In the genomic region with DNA sequence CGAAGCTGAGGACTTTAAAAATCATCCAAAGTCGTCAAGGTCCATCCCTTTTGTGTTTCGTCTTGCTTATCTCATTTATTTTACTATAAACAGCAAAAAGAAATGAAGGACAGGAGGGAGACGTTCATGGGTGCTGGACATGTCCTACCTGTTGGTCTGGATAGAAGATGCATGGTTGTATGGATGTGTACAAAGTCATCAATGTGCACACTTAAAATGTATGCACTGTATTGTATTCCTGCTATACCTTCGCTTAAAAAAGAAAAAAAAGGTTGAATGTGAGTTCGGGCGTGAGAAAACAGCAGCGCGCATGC, we compare ENCODE assay signal across 8 cellular contexts. TPM values are rescaled to one million over a fixed set of nuclear protein-coding genes. Genes with fewer than 3 reads are reported as not detected.
A peak's percentile ranks its signal among the peaks of the same experiment; 100 is the strongest.
DNase-seq lines count a peak whose midpoint lies in the region; ATAC-seq and TF ChIP-seq lines count a peak whose summit lies in the region.

No MANE protein-coding gene starts in this region.

- TF ChIP-seq CTCF in cardiac muscle cell (IDR thresholded peaks at IDR 0.05; ENCODE audit: low read depth, low read length), result no peak
- no peak for TF ChIP-seq CTCF in astrocyte of the spinal cord (IDR thresholded peaks at IDR 0.05; ENCODE audit: low read depth, low read length)
- TF ChIP-seq CTCF in lower lobe of right lung (IDR thresholded peaks at IDR 0.05), result no peak
- TF ChIP-seq CTCF in upper lobe of left lung (IDR thresholded peaks at IDR 0.05), result no peak
- TF ChIP-seq CTCF in foreskin keratinocyte (conservative IDR thresholded peaks at IDR 0.05), result no peak

- WGBS in upper lobe of left lung, 2 donors, result 9 to 13% methylated on average over 9 of the region's 9 CpGs

- TF ChIP-seq EP300 in upper lobe of left lung (IDR thresholded peaks at IDR 0.05), result no peak

- in situ Hi-C loops in astrocyte of the spinal cord (cut with HindIII; ENCODE audit: low sequenced_read_pairs), result no loop called here

- H3K27me3 ChIP-seq in cardiac muscle cell (peaks cover 4% of the 10 kb centered on the region), lower lobe of right lung (ENCODE audit: low read depth) (no peaks in the 10 kb centered on the region), upper lobe of left lung (no peaks in the 10 kb centered on the region), foreskin keratinocyte (no peaks in the 10 kb centered on the region)

- no peaks in the 10 kb centered on the region for H3K9me3 ChIP-seq in cardiac muscle cell (ENCODE audit: low read depth)
- no peaks in the 10 kb centered on the region for H3K9me3 ChIP-seq in lower lobe of right lung
- H3K9me3 ChIP-seq in upper lobe of left lung, result no peaks in the 10 kb centered on the region

- no peak for TF ChIP-seq POLR2A in upper lobe of left lung (IDR thresholded peaks at IDR 0.05)

- DNase-seq in cardiac muscle cell (ENCODE audit: low read depth in 1 of 2, low spot score in 1 of 2), result no peak
- DNase-seq in Right ventricle myocardium superior, result no peak
- DNase-seq in astrocyte of the spinal cord (ENCODE audit: low read depth, low spot score), result no peak
- no peak for DNase-seq in lower lobe of right lung
- DNase-seq in upper lobe of left lung, result no peak
- DNase-seq in foreskin keratinocyte, result no peak
- DNase-seq in COLO829 (ENCODE audit: low spot score), result no peak

- intact Hi-C loops in Right ventricle myocardium superior (cut with DNase I), result loop anchor here (10.0 kb wide), 1 partner anchor 329 kb away; the partner anchor contains the start of gene TADA2B
- intact Hi-C loops in lower lobe of right lung (cut with DNase I), result loop anchor here (10.0 kb wide), 1 partner anchor 159 kb away; no protein-coding TSS in a partner anchor

- ATAC-seq in Right ventricle myocardium superior (ENCODE audit: poor library complexity) (no peak), lower lobe of right lung (no peak), upper lobe of left lung (ENCODE audit: low FRiP score in 2 of 2) (no peak), foreskin keratinocyte (no peak), HG02870 (IDR thresholded peaks at IDR 0.05; ENCODE audit: unreplicated experiment) (no peak)

- no peaks in the 10 kb centered on the region for H3K36me3 ChIP-seq in cardiac muscle cell
- no peaks in the 10 kb centered on the region for H3K36me3 ChIP-seq in lower lobe of right lung
- H3K36me3 ChIP-seq in upper lobe of left lung, result no peaks in the 10 kb centered on the region

- H3K27ac ChIP-seq in cardiac muscle cell (peak overlapping the region; percentile 72), lower lobe of right lung (peak overlapping the region; percentile 95), upper lobe of left lung (peak overlapping the region; percentile 87 to 97 (median 90)), foreskin keratinocyte (no peak overlapping the region)

- H3K4me3 ChIP-seq in cardiac muscle cell (peak overlapping the region; percentile 57), astrocyte of the spinal cord (ENCODE audit: low read depth, low read length) (peak overlapping the region; percentile 80), lower lobe of right lung (peak overlapping the region; percentile 73), upper lobe of left lung (peak overlapping the region; percentile 68 to 99 (median 82))

- H3K4me1 ChIP-seq in cardiac muscle cell (ENCODE audit: low read depth) (no peaks in the 10 kb centered on the region), lower lobe of right lung (peaks cover 19% of the 10 kb centered on the region), upper lobe of left lung (peaks cover 24 to 36% (median 25%) of the 10 kb centered on the region in 4 donors), foreskin keratinocyte (no peaks in the 10 kb centered on the region)

RNA-seq across cellular contexts. Expression of gene BLOC1S4, which starts 0.3 kb away (rescaled TPM):
- total RNA-seq in cardiac muscle cell (48.9 and 52.1 TPM in 2 replicates), Right ventricle myocardium superior (6.0 TPM), lower lobe of right lung (9.0 TPM), upper lobe of left lung (10 to 100 TPM; 11.5 to 26.8 (median 15.3) TPM), foreskin keratinocyte (7.8 and 8.5 TPM in 2 replicates)
- polyA plus RNA-seq in cardiac muscle cell (53.5 and 55.5 TPM in 2 replicates), foreskin keratinocyte (11.5 and 12.4 TPM in 2 replicates)

RNA-seq across cellular contexts. Expression of gene MRFAP1L1, which starts 6.0 kb away (rescaled TPM):
- total RNA-seq in cardiac muscle cell (82.4 and 112 TPM in 2 replicates), Right ventricle myocardium superior (39.7 TPM), lower lobe of right lung (48.8 TPM), upper lobe of left lung (10 to 100 TPM; 24.6 to 71.3 (median 50.8) TPM), foreskin keratinocyte (48.2 and 53.9 TPM in 2 replicates)
- polyA plus RNA-seq in cardiac muscle cell (73.3 and 76.4 TPM in 2 replicates), foreskin keratinocyte (45.3 and 49.5 TPM in 2 replicates)

RNA-seq across cellular contexts. Expression of gene S100P, which starts 22.0 kb away (rescaled TPM):
- total RNA-seq in cardiac muscle cell (not detected in 2 replicates), Right ventricle myocardium superior (not detected), lower lobe of right lung (16.1 TPM), upper lobe of left lung (10 to 100 TPM in 2 of 6 donors, 1 to 10 TPM in 2, not detected in 2; 4.1 to 22.4 (median 13.3) TPM), foreskin keratinocyte (1.1 TPM in 1 of 2 replicates, not detected in the other)
- polyA plus RNA-seq in cardiac muscle cell (not detected in 2 replicates), foreskin keratinocyte (0.27 TPM in 1 of 2 replicates, not detected in the other)
